ENCODE assay signal across 25 cellular contexts in the genomic region with DNA sequence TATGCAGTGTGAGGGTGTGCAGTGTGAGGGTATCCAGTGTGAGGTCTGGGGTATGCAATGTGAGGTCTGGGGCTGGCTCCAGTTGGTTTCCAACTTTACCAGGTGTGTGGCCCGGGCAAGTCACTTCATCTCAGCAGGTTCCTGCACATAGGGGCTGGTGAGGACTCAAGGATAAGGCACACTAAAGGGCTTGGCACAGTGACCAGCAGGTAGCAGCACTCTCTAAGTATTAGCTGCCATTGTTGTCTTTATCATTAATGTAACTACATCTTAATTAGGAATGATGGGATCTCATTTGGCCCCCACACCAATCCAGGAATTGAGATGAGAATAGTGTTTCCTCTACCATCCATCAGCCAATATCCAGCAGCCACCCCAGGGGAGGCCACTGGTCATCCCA.
"Had no signal": no experiment of that assay in that cellular context is flagged by ENCODE, and none has a peak within 500 bp of the region (broad histone marks: within the 10 kb centered on the region; RNA-seq: fewer than 3 reads in every experiment).

No MANE protein-coding gene starts in this region.

- H3K27me3 ChIP-seq: colonic mucosa, hepatocyte, right lobe of liver, spleen, transverse colon, uterus had no signal

- H2AFZ ChIP-seq: hepatocyte had no signal

- H3K4me1 Mint-ChIP-seq: naive B cell; stimulated activated naive B cell treated with anti-CD40 and anti-IgM and Interleukin-4, amounts not matched to agents 10 μg/mL and 1 μg/mL and 100 μg/mL, for 72 hours; stimulated activated naive CD8-positive, alpha-beta T cell treated with anti-CD3 and anti-CD28 coated beads, Interleukin-15, amount 100 ng/mL, for 72 hours had no signal

- H3K9me3 ChIP-seq: colonic mucosa, psoas muscle, right lobe of liver, spleen, thoracic aorta, transverse colon, uterus had no signal

- H3K9me3 Mint-ChIP-seq: nephron had no signal

- H3K36me3 Mint-ChIP-seq: naive B cell; stimulated activated naive B cell treated with anti-CD40 and anti-IgM and Interleukin-4, amounts not matched to agents 10 μg/mL and 1 μg/mL and 100 μg/mL, for 72 hours had no signal

- H3K27ac Mint-ChIP-seq: naive B cell; nephron; stimulated activated naive B cell treated with anti-CD40 and anti-IgM and Interleukin-4, amounts not matched to agents 10 μg/mL and 1 μg/mL and 100 μg/mL, for 72 hours; stimulated activated naive CD8-positive, alpha-beta T cell treated with anti-CD3 and anti-CD28 coated beads, Interleukin-15, amount 100 ng/mL, for 72 hours had no signal

- H3K36me3 ChIP-seq: colonic mucosa, right lobe of liver, spleen, thoracic aorta, transverse colon, uterus had no signal

- DNase-seq: cerebellar nuclear complex; colonic mucosa; dermis blood vessel endothelial cell; effector CD4-positive, alpha-beta T cell; foreskin melanocyte; head of caudate nucleus; kidney; left cardiac atrium; mesendoderm; naive B cell; psoas muscle; retina; right lobe of liver; spleen; stimulated activated CD4-positive, alpha-beta T cell treated with anti-CD3 and anti-CD28 coated beads, Interleukin-15, amount 100 ng/mL, for 24 hours; stimulated activated CD4-positive, alpha-beta T cell treated with anti-CD3 and anti-CD28 coated beads, Interleukin-1b, Interleukin-23, amount 100 ng/mL, for 48 hours; stimulated activated CD4-positive, alpha-beta T cell treated with anti-CD3 and anti-CD28 coated beads, Interleukin-4, amount 100 ng/mL, for 4 hours; stimulated activated naive B cell treated with anti-CD40 and anti-IgM and Interleukin-4, amounts not matched to agents 10 μg/mL and 1 μg/mL and 100 μg/mL, for 72 hours; stimulated activated naive CD8-positive, alpha-beta T cell treated with anti-CD3 and anti-CD28 coated beads, Interleukin-15, amount 100 ng/mL, for 72 hours; transverse colon; uterus had no signal

- H3K4me1 ChIP-seq: colonic mucosa, right lobe of liver, spleen had no signal

- H3K4me3 ChIP-seq: colonic mucosa, hepatocyte, psoas muscle, right lobe of liver, spleen, thoracic aorta, transverse colon, uterus had no signal

- H3K4me2 ChIP-seq: hepatocyte had no signal

- ATAC-seq: left cardiac atrium; psoas muscle; stimulated activated naive B cell treated with anti-CD40 and anti-IgM and Interleukin-4, amounts not matched to agents 10 μg/mL and 1 μg/mL and 100 μg/mL, for 72 hours had no signal

- H3K4me3 Mint-ChIP-seq: naive B cell; nephron; stimulated activated naive B cell treated with anti-CD40 and anti-IgM and Interleukin-4, amounts not matched to agents 10 μg/mL and 1 μg/mL and 100 μg/mL, for 72 hours; stimulated activated naive CD8-positive, alpha-beta T cell treated with anti-CD3 and anti-CD28 coated beads, Interleukin-15, amount 100 ng/mL, for 72 hours had no signal

- H3K79me2 ChIP-seq: hepatocyte had no signal

- H3K27ac ChIP-seq: colonic mucosa, epithelial cell of prostate, hepatocyte, psoas muscle, right lobe of liver, spleen, thoracic aorta, transverse colon, uterus had no signal
